In the genomic region with DNA sequence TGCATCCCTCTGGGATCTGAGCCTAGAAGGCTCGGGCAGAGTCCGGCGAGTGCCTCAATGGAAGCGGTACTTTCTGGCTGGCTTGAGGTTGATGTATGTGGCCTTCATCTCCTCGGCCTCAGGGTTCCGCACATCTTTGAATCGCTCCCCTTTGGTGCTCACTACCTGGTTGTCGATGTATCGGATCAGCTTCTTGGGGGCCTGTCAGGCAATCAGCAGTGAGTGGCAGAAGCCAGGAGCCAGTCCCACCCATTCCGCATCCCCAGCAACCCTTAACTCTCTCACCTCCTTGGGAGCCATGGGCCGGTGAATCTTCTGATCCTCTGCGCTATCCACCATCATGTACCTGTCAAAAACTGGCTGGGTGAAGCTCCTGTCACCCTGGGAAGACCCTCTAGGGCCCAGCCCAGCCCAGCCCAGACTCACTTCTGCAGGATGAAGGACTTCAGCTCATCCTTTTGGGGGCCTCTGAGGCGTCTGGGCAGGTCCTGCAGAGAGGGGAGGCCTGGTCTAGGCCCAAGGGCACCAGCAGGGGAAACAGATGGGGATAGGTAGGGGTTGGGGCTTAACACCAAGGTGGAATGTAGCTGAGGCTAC, we compare ENCODE assay signal across 9 cellular contexts. TPM values are rescaled to one million over a fixed set of nuclear protein-coding genes. Genes with fewer than 3 reads are reported as not detected.
DNase-seq lines count a peak whose midpoint lies in the region; ATAC-seq and TF ChIP-seq lines count a peak whose summit lies in the region.
"Had no signal": no experiment of that assay in that cellular context is flagged by ENCODE, and none has a peak within 500 bp of the region (broad histone marks: within the 10 kb centered on the region; RNA-seq: fewer than 3 reads in every experiment).

No MANE protein-coding gene starts in this region.

- peaks cover 9% of the 10 kb centered on the region for H3K36me3 Mint-ChIP-seq in activated CD4-positive, alpha-beta T cell treated with anti-CD3 and anti-CD28 coated beads for 36 hours (ENCODE audit: low read depth)

- peak overlapping the region; percentile 1 for H3K4me3 Mint-ChIP-seq in activated CD4-positive, alpha-beta T cell treated with anti-CD3 and anti-CD28 coated beads for 36 hours

- H3K27me3 Mint-ChIP-seq in activated CD4-positive, alpha-beta T cell treated with anti-CD3 and anti-CD28 coated beads for 36 hours: no peaks in the 10 kb centered on the region

- H3K9me3 Mint-ChIP-seq in activated CD4-positive, alpha-beta T cell treated with anti-CD3 and anti-CD28 coated beads for 36 hours (ENCODE audit: low read depth): no peaks in the 10 kb centered on the region

- peaks cover 44% of the 10 kb centered on the region for H3K4me1 Mint-ChIP-seq in activated CD4-positive, alpha-beta T cell treated with anti-CD3 and anti-CD28 coated beads for 36 hours

- H3K4me1 ChIP-seq in esophagus squamous epithelium (peaks cover 29 to 53% (median 32%) of the 10 kb centered on the region in 3 donors), spleen (peaks cover 25 to 48% (median 44%) of the 10 kb centered on the region in 6 donors)

- DNase-seq in activated CD4-positive, alpha-beta T cell treated with anti-CD3 and anti-CD28 coated beads for 36 hours: no peak
- no peak for DNase-seq in activated CD4-positive, alpha-beta T cell treated with anti-CD3 and anti-CD28 coated beads for 4 hours
- no peak for DNase-seq in esophagus squamous epithelium (lab: John Stamatoyannopoulos, UW)
- no peak for DNase-seq in spleen
- DNase-seq in LoVo (ENCODE audit: low spot score): no peak
- no peak for DNase-seq in NCI-H2196 (lab: John Stamatoyannopoulos, UW; ENCODE audit: unreplicated experiment)
- no peak for DNase-seq in stimulated activated CD4-positive, alpha-beta T cell treated with anti-CD3 and anti-CD28 coated beads, Interleukin-15, amount 100 ng/mL, for 24 hours

- no peak for TF ChIP-seq POLR2A in esophagus squamous epithelium (IDR thresholded peaks at IDR 0.05)
- TF ChIP-seq POLR2A in spleen (IDR thresholded peaks at IDR 0.05): no peak

- H3K4me3 ChIP-seq in esophagus squamous epithelium (peak overlapping the region in 1 of 4 donors; percentile 89), spleen (peak overlapping the region in 1 of 8 donors; percentile 83)

- TF ChIP-seq CTCF in VCaP (conservative IDR thresholded peaks at IDR 0.05) (no peak), esophagus squamous epithelium (IDR thresholded peaks at IDR 0.05) (no peak), spleen (IDR thresholded peaks at IDR 0.05 in 8 of 11, conservative IDR thresholded peaks at IDR 0.05 in 3 of 11) (no peak)

- H3K9me3 ChIP-seq in esophagus squamous epithelium: no peaks in the 10 kb centered on the region
- no peaks in the 10 kb centered on the region for H3K9me3 ChIP-seq in spleen
- H3K9me3 ChIP-seq: neutrophil had no signal

- intact Hi-C loops in activated CD4-positive, alpha-beta T cell treated with anti-CD3 and anti-CD28 coated beads for 36 hours (cut with DNase I, micrococcal nuclease): loop anchor here (5.0 kb wide), 2 partner anchors 54 to 61 kb away; no protein-coding TSS in a partner anchor
- intact Hi-C loops in esophagus squamous epithelium (cut with DNase I): no loop called here
- intact Hi-C loops in spleen (cut with DNase I; ENCODE audit: low total_unique reads): no loop called here

- peak overlapping the region; percentile 95 for H3K27ac ChIP-seq in VCaP
- H3K27ac ChIP-seq in esophagus squamous epithelium: peak overlapping the region in 3 of 4 donors; percentile 95 to 96 (median 95)
- H3K27ac ChIP-seq in spleen: peak overlapping the region in 6 of 8 donors; percentile 90 to 96 (median 92)

- CTCF ChIA-PET in activated CD4-positive, alpha-beta T cell treated with anti-CD3 and anti-CD28 coated beads for 36 hours (lab: Charles Lee): interaction anchor here (0.7 to 5.6 kb wide), 12 partner anchors 8 to 197 kb away, joined by 3 to 67 read pairs (median 11); partner anchors contain the start of genes C10orf95, CUEDC2, ELOVL3 and NFKB2

- peaks cover 5 to 24% (median 9%) of the 10 kb centered on the region in 3 donors for H3K36me3 ChIP-seq in esophagus squamous epithelium
- peaks cover 0 to 26% (median 17%) of the 10 kb centered on the region in 6 donors for H3K36me3 ChIP-seq in spleen

- POLR2A ChIA-PET in activated CD4-positive, alpha-beta T cell treated with anti-CD3 and anti-CD28 coated beads for 36 hours (lab: Charles Lee): interaction anchor here (0.5 to 4.6 kb wide), 3 partner anchors 9 to 25 kb away, joined by 3 to 27 read pairs (median 3); partner anchors contain the start of gene CUEDC2

- WGBS in esophagus squamous epithelium, 2 donors: 93 to 97% methylated on average over 8 of the region's 13 CpGs
- 90 to 98% (median 94%) methylated on average over 10 to 13 of the region's 13 CpGs for WGBS in spleen, 5 donors

- ATAC-seq in activated CD4-positive, alpha-beta T cell treated with anti-CD3 and anti-CD28 coated beads for 36 hours: no peak

- H3K27ac Mint-ChIP-seq in activated CD4-positive, alpha-beta T cell treated with anti-CD3 and anti-CD28 coated beads for 36 hours: no peak overlapping the region

- H3K27me3 ChIP-seq in esophagus squamous epithelium: peaks cover 0 to 11% (median 0%) of the 10 kb centered on the region in 4 donors
- peaks cover 0 to 12% (median 8%) of the 10 kb centered on the region in 7 donors for H3K27me3 ChIP-seq in spleen (replicated peaks in 1 of 7)

RNA-seq across cellular contexts. Expression of gene FBXL15, which starts 2.8 kb away (rescaled TPM):
- total RNA-seq in activated CD4-positive, alpha-beta T cell treated with anti-CD3 and anti-CD28 coated beads for 36 hours: 10 to 100 TPM in 1 of 2 experiments, 1 to 10 TPM in 1; 5.4 to 11.9 TPM
- total RNA-seq in esophagus squamous epithelium (10 to 100 TPM; 10.6 to 20.2 (median 18.8) TPM), spleen (10 to 100 TPM; 16.7 to 27.9 (median 22.8) TPM)
- polyA plus RNA-seq in spleen: 10 to 100 TPM; 17.6 to 28.7 (median 23.6) TPM

RNA-seq across cellular contexts. Expression of gene PSD, which starts 4.9 kb away (rescaled TPM):
- 10 to 100 TPM in 1 of 2 experiments, 1 to 10 TPM in 1; 9.1 to 11.2 TPM for total RNA-seq in activated CD4-positive, alpha-beta T cell treated with anti-CD3 and anti-CD28 coated beads for 36 hours
- total RNA-seq in esophagus squamous epithelium (1 to 10 TPM in 2 of 4 donors, under 1 TPM in 2; 0.22 to 3.4 (median 0.93) TPM), spleen (1 to 10 TPM in 6 of 7 donors, under 1 TPM in 1; 0.59 to 2.5 (median 1.3) TPM)
- 1 to 10 TPM in 2 of 3 donors, under 1 TPM in 1; 0.65 to 1.1 (median 1.0) TPM for polyA plus RNA-seq in spleen

RNA-seq across cellular contexts. Expression of gene CUEDC2, which starts 8.9 kb away (rescaled TPM):
- 10 to 100 TPM; 60.8 to 72.7 TPM for total RNA-seq in activated CD4-positive, alpha-beta T cell treated with anti-CD3 and anti-CD28 coated beads for 36 hours
- total RNA-seq in esophagus squamous epithelium (10 to 100 TPM; 16.6 to 37.6 (median 27.0) TPM), spleen (10 to 100 TPM; 35.3 to 48.4 (median 43.0) TPM)
- polyA plus RNA-seq in spleen: 10 to 100 TPM; 48.5 to 59.1 (median 58.7) TPM

RNA-seq across cellular contexts. Expression of gene C10orf95, which starts 27.9 kb away (rescaled TPM):
- under 1 TPM; 0.27 to 0.32 TPM for total RNA-seq in activated CD4-positive, alpha-beta T cell treated with anti-CD3 and anti-CD28 coated beads for 36 hours
- total RNA-seq in esophagus squamous epithelium (1 to 10 TPM in 2 of 4 donors, under 1 TPM in 1, not detected in 1; 0.23 to 1.9 (median 1.1) TPM), spleen (under 1 TPM in 4 of 7 donors, not detected in 3; 0.33 to 0.77 (median 0.47) TPM)
- polyA plus RNA-seq in spleen: under 1 TPM; 0.06 to 0.33 (median 0.18) TPM

RNA-seq across cellular contexts. Expression of gene NFKB2, which starts 28.0 kb away (rescaled TPM):
- 100 to 1,000 TPM; 228 to 238 TPM for total RNA-seq in activated CD4-positive, alpha-beta T cell treated with anti-CD3 and anti-CD28 coated beads for 36 hours
- 10 to 100 TPM; 10.7 to 20.2 (median 15.6) TPM for total RNA-seq in esophagus squamous epithelium
- 100 to 1,000 TPM in 3 of 7 donors, 10 to 100 TPM in 4; 51.6 to 161 (median 75.2) TPM for total RNA-seq in spleen
- 10 to 100 TPM; 34.7 to 55.2 (median 51.9) TPM for polyA plus RNA-seq in spleen

Comparison
In these comparisons a context has a peak if more than half of its experiments do, and no peak if none do; other contexts are left out.
1. intact Hi-C loops: an anchor here in activated CD4-positive, alpha-beta T cell treated with anti-CD3 and anti-CD28 coated beads for 36 hours (5.0 kb wide); none called in esophagus squamous epithelium and spleen.